8 cellular contexts compared by ENCODE assay signal in the genomic region with DNA sequence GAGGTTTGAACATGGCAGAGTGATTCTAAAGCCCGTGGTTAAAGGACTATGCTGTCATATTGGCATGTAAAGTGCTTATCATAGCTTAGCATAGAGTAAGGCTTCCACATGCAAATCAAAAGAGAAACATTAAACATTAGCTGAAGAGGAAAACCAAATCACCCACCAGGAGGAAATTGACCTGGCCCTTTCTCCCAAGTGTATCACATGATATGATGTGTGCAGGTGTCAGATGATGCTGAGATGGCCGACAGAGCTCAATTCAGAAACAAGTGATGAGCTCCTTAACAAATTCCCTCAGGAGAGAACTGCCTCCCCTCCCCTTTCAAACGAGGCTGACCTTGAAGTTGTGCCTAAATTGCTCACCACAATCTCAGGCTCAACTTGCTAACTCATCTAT.
A peak's percentile ranks its signal among the peaks of the same experiment; 100 is the strongest.
DNase-seq lines count a peak whose midpoint lies in the region; ATAC-seq and TF ChIP-seq lines count a peak whose summit lies in the region.

No MANE protein-coding gene starts in this region.

- H3K36me3 Mint-ChIP-seq in nephron (ENCODE audit: low read depth): no peaks in the 10 kb centered on the region

- H3K79me2 ChIP-seq in OCI-LY1 (ENCODE audit: insufficient read depth, low read length): no peaks in the 10 kb centered on the region

- H3K4me3 Mint-ChIP-seq in nephron: peak overlapping the region in 2 of 3 experiments; percentile 61 to 83

- H2AFZ ChIP-seq in OCI-LY1 (ENCODE audit: low read length): no peak overlapping the region

- no peaks in the 10 kb centered on the region for H3K27me3 Mint-ChIP-seq in nephron (ENCODE audit: low read depth)

- DNase-seq in COLO829 (ENCODE audit: low spot score) (no peak), NCI-H2081 (lab: John Stamatoyannopoulos, UW) (no peak), RKO (ENCODE audit: low spot score) (no peak), cerebellar nuclear complex (lab: John Stamatoyannopoulos, UW) (no peak)

- peak overlapping the region; percentile 84 to 91 (median 87) for H3K27ac Mint-ChIP-seq in nephron

- ATAC-seq in GM18520 (IDR thresholded peaks at IDR 0.05; ENCODE audit: unreplicated experiment): peak; percentile 49
- ATAC-seq in GM21737 (IDR thresholded peaks at IDR 0.05; ENCODE audit: unreplicated experiment): peak; percentile 53

- H3K9me3 ChIP-seq in OCI-LY1 (ENCODE audit: low read length): no peaks in the 10 kb centered on the region

- H3K4me1 ChIP-seq in OCI-LY1 (ENCODE audit: insufficient read depth, low read length, severe bottlenecking): peaks cover 69% of the 10 kb centered on the region

- peaks cover 72% of the 10 kb centered on the region for H3K4me1 Mint-ChIP-seq in nephron

- peak overlapping the region; percentile 96 for H3K27ac ChIP-seq in OCI-LY1 (ENCODE audit: low read depth, low read length, poor library complexity, severe bottlenecking)

- H3K36me3 ChIP-seq in OCI-LY1 (ENCODE audit: insufficient read depth, low read length): no peaks in the 10 kb centered on the region

- H3K4me2 ChIP-seq in OCI-LY1 (ENCODE audit: low read length): peak overlapping the region; percentile 75

- no peaks in the 10 kb centered on the region for H3K9me2 ChIP-seq in OCI-LY1 (ENCODE audit: low read depth, low read length)

- H3K9ac ChIP-seq in OCI-LY1 (ENCODE audit: low read length): peak overlapping the region; percentile 64

- H3F3A ChIP-seq in OCI-LY1 (ENCODE audit: insufficient read depth, low read length): peaks cover 6% of the 10 kb centered on the region; the same call in 1 of the 2 replicates

- H3K27me3 ChIP-seq in OCI-LY1 (ENCODE audit: insufficient read depth, low read length): no peaks in the 10 kb centered on the region

- no peaks in the 10 kb centered on the region for H3K9me3 Mint-ChIP-seq in nephron

- no peaks in the 10 kb centered on the region for H4K20me1 ChIP-seq in OCI-LY1 (ENCODE audit: insufficient read depth, low read length)

- H3K4me3 ChIP-seq in OCI-LY1 (ENCODE audit: low read depth, low read length, poor library complexity, severe bottlenecking): peak overlapping the region; percentile 50

- no peak for TF ChIP-seq CTCF in OCI-LY1 (IDR thresholded peaks at IDR 0.05; ENCODE audit: low read length)
- TF ChIP-seq CTCF in nephron (IDR thresholded peaks at IDR 0.05; ENCODE audit: unreplicated experiment in 3 of 3): no peak
